1 cellular context compared by ENCODE assay signal in the genomic region with DNA sequence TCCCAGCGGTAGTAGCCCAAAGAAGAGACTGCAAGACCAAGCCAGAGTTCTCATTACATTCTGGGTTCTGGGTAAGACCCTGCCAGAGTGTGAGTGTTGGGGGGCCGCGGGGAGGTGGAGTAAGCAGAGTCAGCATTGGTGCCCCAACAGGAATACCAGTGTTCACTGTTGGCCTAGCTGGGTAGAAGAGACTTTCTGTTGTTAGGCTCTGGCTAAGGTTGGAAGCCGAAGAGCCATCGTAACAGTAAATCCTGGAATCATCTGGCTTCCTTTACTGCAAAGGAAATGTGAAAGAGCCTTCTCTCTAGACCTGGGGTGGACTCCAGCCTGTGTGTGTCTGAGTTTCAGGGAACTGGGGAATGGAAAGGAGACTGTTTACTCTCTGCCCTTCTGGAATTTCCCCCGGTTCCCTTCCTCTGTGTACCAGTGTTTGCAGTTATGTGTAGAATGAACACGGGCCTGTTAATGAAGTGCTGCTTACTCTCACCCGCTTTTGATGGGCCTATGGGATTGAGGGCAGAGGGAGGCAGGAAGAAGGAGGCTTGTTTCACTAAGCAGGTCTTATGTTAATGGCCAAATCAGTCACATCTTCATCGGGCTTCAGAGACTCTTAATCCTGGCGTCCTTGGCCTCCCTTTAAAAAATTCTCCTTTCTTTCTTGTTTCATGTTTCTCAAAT.
A peak's percentile ranks its signal among the peaks of the same experiment; 100 is the strongest.
TF ChIP-seq lines count a peak whose summit lies in the region.

No MANE protein-coding gene starts in this region.

TF ChIP-seq in HepG2, 621 proteins besides CTCF, POLR2A, EP300 and RAD21 (continued from another document and continues in another):
- TF ChIP-seq ZNF230 (CRISPR knock-in tag; IDR thresholded peaks at IDR 0.05) (peak; percentile 90; the same call in 1 of the 2 replicates), NFIC (IDR thresholded peaks at IDR 0.05; ENCODE audit: low read length) (peak; percentile 56; the same call in 1 of the 2 replicates), ZNF660 (CRISPR knock-in tag; IDR thresholded peaks at IDR 0.05; ENCODE audit: borderline replicate concordance, low read depth) (no peak), GATA4 (IDR thresholded peaks at IDR 0.05; ENCODE audit: borderline replicate concordance, low read depth) (peak; percentile 61; the same call in 1 of the 2 replicates), TOPORS (CRISPR knock-in tag; IDR thresholded peaks at IDR 0.05) (peak; percentile 39; the same call in 1 of the 2 replicates), ZNF761 (CRISPR knock-in tag; conservative IDR thresholded peaks at IDR 0.05) (peak; percentile 93), ZNF720 (CRISPR knock-in tag; IDR thresholded peaks at IDR 0.05) (no peak), ZNF562 (CRISPR knock-in tag; IDR thresholded peaks at IDR 0.05; ENCODE audit: borderline replicate concordance) (no peak), ZNF160 (CRISPR knock-in tag; IDR thresholded peaks at IDR 0.05) (peak; percentile 87; the same call in 1 of the 2 replicates), ZMYM2 (CRISPR knock-in tag; IDR thresholded peaks at IDR 0.05) (no peak), ZNF790 (CRISPR knock-in tag; IDR thresholded peaks at IDR 0.05; ENCODE audit: borderline replicate concordance) (no peak), FOXC1 (CRISPR knock-in tag; IDR thresholded peaks at IDR 0.05; ENCODE audit: borderline replicate concordance) (peak; percentile 55; the same call in 1 of the 2 replicates), ZNF225 (CRISPR knock-in tag; IDR thresholded peaks at IDR 0.05) (no peak), SAFB2 (CRISPR knock-in tag; IDR thresholded peaks at IDR 0.05; ENCODE audit: borderline replicate concordance, low read depth) (peak; percentile 17; the same call in 1 of the 2 replicates), ZBTB38 (CRISPR knock-in tag; IDR thresholded peaks at IDR 0.05) (peak; percentile 59; the same call in 1 of the 2 replicates), AHR (CRISPR knock-in tag; IDR thresholded peaks at IDR 0.05) (no peak), ZNF143 (CRISPR knock-in tag; IDR thresholded peaks at IDR 0.05) (peak; percentile 59; the same call in 1 of the 2 replicates), ZNF557 (CRISPR knock-in tag; IDR thresholded peaks at IDR 0.05) (no peak), ZBTB20 (CRISPR knock-in tag; IDR thresholded peaks at IDR 0.05; ENCODE audit: borderline replicate concordance, low read depth) (peak; percentile 78), PHB2 (IDR thresholded peaks at IDR 0.05; ENCODE audit: partially characterized antibody) (no peak), JUN (CRISPR knock-in tag; IDR thresholded peaks at IDR 0.05) (peak; percentile 66; the same call in 1 of the 2 replicates), MXD4 (CRISPR knock-in tag; IDR thresholded peaks at IDR 0.05) (peak; percentile 33; the same call in 1 of the 2 replicates), NFKB2 (CRISPR knock-in tag; IDR thresholded peaks at IDR 0.05; ENCODE audit: borderline replicate concordance) (no peak), ZNF432 (CRISPR knock-in tag; IDR thresholded peaks at IDR 0.05; ENCODE audit: borderline replicate concordance) (no peak), POLR2AphosphoS5 (IDR thresholded peaks at IDR 0.05; ENCODE audit: low read depth, low read length) (peak; percentile 84), CEBPG (CRISPR knock-in tag; IDR thresholded peaks at IDR 0.05) (peak; percentile 39; the same call in 1 of the 2 replicates), ELF4 (CRISPR knock-in tag; IDR thresholded peaks at IDR 0.05; ENCODE audit: borderline replicate concordance) (peak; percentile 61; the same call in 1 of the 2 replicates), ZNF17 (CRISPR knock-in tag; IDR thresholded peaks at IDR 0.05) (no peak), PAWR (CRISPR knock-in tag; IDR thresholded peaks at IDR 0.05; ENCODE audit: borderline replicate concordance) (peak; percentile 53; the same call in 1 of the 2 replicates), MLLT10 (CRISPR knock-in tag; IDR thresholded peaks at IDR 0.05) (no peak), RFXANK (CRISPR knock-in tag; IDR thresholded peaks at IDR 0.05) (no peak), NR1H2 (CRISPR knock-in tag; IDR thresholded peaks at IDR 0.05; ENCODE audit: borderline replicate concordance, low read depth) (no peak), PAF1 (CRISPR knock-in tag; IDR thresholded peaks at IDR 0.05) (no peak), ZNF12 (CRISPR knock-in tag; IDR thresholded peaks at IDR 0.05) (peak; percentile 76; the same call in 1 of the 2 replicates), MAFF (IDR thresholded peaks at IDR 0.05; ENCODE audit: low read depth, low read length) (no peak)
- TF ChIP-seq, protein P1, sequence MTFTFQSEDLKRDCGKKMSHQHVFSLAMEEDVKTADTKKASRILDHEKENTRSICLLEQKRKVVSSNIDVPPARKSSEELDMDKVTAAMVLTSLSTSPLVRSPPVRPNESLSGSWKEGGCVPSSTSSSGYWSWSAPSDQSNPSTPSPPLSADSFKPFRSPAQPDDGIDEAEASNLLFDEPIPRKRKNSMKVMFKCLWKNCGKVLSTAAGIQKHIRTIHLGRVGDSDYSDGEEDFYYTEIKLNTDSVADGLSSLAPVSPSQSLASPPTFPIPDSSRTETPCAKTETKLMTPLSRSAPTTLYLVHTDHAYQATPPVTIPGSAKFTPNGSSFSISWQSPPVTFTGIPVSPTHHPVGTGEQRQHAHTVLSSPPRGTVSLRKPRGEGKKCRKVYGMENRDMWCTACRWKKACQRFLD (CRISPR knock-in tag; IDR thresholded peaks at IDR 0.05; ENCODE audit: borderline replicate concordance), result peak; percentile 45; the same call in 1 of the 2 replicates
- TF ChIP-seq, protein P2, sequence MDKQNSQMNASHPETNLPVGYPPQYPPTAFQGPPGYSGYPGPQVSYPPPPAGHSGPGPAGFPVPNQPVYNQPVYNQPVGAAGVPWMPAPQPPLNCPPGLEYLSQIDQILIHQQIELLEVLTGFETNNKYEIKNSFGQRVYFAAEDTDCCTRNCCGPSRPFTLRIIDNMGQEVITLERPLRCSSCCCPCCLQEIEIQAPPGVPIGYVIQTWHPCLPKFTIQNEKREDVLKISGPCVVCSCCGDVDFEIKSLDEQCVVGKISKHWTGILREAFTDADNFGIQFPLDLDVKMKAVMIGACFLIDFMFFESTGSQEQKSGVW (CRISPR knock-in tag; IDR thresholded peaks at IDR 0.05; ENCODE audit: borderline replicate concordance), result no peak
- TF ChIP-seq, protein P3, sequence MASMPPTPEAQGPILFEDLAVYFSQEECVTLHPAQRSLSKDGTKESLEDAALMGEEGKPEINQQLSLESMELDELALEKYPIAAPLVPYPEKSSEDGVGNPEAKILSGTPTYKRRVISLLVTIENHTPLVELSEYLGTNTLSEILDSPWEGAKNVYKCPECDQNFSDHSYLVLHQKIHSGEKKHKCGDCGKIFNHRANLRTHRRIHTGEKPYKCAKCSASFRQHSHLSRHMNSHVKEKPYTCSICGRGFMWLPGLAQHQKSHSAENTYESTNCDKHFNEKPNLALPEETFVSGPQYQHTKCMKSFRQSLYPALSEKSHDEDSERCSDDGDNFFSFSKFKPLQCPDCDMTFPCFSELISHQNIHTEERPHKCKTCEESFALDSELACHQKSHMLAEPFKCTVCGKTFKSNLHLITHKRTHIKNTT (CRISPR knock-in tag; IDR thresholded peaks at IDR 0.05), result no peak
- TF ChIP-seq, protein P4, sequence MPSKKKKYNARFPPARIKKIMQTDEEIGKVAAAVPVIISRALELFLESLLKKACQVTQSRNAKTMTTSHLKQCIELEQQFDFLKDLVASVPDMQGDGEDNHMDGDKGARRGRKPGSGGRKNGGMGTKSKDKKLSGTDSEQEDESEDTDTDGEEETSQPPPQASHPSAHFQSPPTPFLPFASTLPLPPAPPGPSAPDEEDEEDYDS (CRISPR knock-in tag; IDR thresholded peaks at IDR 0.05), result peak; percentile 71
- TF ChIP-seq, protein P5, sequence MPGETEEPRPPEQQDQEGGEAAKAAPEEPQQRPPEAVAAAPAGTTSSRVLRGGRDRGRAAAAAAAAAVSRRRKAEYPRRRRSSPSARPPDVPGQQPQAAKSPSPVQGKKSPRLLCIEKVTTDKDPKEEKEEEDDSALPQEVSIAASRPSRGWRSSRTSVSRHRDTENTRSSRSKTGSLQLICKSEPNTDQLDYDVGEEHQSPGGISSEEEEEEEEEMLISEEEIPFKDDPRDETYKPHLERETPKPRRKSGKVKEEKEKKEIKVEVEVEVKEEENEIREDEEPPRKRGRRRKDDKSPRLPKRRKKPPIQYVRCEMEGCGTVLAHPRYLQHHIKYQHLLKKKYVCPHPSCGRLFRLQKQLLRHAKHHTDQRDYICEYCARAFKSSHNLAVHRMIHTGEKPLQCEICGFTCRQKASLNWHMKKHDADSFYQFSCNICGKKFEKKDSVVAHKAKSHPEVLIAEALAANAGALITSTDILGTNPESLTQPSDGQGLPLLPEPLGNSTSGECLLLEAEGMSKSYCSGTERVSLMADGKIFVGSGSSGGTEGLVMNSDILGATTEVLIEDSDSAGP (CRISPR knock-in tag; IDR thresholded peaks at IDR 0.05; ENCODE audit: borderline replicate concordance), result no peak
- TF ChIP-seq, protein P6, sequence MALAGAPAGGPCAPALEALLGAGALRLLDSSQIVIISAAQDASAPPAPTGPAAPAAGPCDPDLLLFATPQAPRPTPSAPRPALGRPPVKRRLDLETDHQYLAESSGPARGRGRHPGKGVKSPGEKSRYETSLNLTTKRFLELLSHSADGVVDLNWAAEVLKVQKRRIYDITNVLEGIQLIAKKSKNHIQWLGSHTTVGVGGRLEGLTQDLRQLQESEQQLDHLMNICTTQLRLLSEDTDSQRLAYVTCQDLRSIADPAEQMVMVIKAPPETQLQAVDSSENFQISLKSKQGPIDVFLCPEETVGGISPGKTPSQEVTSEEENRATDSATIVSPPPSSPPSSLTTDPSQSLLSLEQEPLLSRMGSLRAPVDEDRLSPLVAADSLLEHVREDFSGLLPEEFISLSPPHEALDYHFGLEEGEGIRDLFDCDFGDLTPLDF (CRISPR knock-in tag; IDR thresholded peaks at IDR 0.05), result no peak; the same call in 1 of the 2 replicates
- TF ChIP-seq, protein P7, sequence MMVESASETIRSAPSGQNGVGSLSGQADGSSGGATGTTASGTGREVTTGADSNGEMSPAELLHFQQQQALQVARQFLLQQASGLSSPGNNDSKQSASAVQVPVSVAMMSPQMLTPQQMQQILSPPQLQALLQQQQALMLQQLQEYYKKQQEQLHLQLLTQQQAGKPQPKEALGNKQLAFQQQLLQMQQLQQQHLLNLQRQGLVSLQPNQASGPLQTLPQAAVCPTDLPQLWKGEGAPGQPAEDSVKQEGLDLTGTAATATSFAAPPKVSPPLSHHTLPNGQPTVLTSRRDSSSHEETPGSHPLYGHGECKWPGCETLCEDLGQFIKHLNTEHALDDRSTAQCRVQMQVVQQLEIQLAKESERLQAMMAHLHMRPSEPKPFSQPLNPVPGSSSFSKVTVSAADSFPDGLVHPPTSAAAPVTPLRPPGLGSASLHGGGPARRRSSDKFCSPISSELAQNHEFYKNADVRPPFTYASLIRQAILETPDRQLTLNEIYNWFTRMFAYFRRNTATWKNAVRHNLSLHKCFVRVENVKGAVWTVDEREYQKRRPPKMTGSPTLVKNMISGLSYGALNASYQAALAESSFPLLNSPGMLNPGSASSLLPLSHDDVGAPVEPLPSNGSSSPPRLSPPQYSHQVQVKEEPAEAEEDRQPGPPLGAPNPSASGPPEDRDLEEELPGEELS (CRISPR knock-in tag; IDR thresholded peaks at IDR 0.05), result peak; percentile 96
- TF ChIP-seq, protein P8, sequence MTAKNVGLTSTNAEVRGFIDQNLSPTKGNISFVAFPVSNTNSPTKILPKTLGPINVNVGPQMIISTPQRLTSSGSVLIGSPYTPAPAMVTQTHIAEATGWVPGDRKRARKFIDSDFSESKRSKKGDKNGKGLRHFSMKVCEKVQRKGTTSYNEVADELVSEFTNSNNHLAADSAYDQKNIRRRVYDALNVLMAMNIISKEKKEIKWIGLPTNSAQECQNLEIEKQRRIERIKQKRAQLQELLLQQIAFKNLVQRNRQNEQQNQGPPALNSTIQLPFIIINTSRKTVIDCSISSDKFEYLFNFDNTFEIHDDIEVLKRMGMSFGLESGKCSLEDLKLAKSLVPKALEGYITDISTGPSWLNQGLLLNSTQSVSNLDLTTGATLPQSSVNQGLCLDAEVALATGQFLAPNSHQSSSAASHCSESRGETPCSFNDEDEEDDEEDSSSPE (CRISPR knock-in tag; IDR thresholded peaks at IDR 0.05), result no peak; the same call in 1 of the 2 replicates
- TF ChIP-seq, protein P9, sequence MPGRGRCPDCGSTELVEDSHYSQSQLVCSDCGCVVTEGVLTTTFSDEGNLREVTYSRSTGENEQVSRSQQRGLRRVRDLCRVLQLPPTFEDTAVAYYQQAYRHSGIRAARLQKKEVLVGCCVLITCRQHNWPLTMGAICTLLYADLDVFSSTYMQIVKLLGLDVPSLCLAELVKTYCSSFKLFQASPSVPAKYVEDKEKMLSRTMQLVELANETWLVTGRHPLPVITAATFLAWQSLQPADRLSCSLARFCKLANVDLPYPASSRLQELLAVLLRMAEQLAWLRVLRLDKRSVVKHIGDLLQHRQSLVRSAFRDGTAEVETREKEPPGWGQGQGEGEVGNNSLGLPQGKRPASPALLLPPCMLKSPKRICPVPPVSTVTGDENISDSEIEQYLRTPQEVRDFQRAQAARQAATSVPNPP (CRISPR knock-in tag; IDR thresholded peaks at IDR 0.05), result peak; percentile 70; the same call in 1 of the 2 replicates
- TF ChIP-seq, protein P10, sequence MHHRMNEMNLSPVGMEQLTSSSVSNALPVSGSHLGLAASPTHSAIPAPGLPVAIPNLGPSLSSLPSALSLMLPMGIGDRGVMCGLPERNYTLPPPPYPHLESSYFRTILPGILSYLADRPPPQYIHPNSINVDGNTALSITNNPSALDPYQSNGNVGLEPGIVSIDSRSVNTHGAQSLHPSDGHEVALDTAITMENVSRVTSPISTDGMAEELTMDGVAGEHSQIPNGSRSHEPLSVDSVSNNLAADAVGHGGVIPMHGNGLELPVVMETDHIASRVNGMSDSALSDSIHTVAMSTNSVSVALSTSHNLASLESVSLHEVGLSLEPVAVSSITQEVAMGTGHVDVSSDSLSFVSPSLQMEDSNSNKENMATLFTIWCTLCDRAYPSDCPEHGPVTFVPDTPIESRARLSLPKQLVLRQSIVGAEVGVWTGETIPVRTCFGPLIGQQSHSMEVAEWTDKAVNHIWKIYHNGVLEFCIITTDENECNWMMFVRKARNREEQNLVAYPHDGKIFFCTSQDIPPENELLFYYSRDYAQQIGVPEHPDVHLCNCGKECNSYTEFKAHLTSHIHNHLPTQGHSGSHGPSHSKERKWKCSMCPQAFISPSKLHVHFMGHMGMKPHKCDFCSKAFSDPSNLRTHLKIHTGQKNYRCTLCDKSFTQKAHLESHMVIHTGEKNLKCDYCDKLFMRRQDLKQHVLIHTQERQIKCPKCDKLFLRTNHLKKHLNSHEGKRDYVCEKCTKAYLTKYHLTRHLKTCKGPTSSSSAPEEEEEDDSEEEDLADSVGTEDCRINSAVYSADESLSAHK (CRISPR knock-in tag; IDR thresholded peaks at IDR 0.05; ENCODE audit: borderline replicate concordance), result no peak
- TF ChIP-seq, protein P11, sequence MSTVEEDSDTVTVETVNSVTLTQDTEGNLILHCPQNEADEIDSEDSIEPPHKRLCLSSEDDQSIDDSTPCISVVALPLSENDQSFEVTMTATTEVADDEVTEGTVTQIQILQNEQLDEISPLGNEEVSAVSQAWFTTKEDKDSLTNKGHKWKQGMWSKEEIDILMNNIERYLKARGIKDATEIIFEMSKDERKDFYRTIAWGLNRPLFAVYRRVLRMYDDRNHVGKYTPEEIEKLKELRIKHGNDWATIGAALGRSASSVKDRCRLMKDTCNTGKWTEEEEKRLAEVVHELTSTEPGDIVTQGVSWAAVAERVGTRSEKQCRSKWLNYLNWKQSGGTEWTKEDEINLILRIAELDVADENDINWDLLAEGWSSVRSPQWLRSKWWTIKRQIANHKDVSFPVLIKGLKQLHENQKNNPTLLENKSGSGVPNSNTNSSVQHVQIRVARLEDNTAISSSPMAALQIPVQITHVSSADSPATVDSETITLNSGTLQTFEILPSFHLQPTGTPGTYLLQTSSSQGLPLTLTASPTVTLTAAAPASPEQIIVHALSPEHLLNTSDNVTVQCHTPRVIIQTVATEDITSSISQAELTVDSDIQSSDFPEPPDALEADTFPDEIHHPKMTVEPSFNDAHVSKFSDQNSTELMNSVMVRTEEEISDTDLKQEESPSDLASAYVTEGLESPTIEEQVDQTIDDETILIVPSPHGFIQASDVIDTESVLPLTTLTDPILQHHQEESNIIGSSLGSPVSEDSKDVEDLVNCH (CRISPR knock-in tag; IDR thresholded peaks at IDR 0.05), result 0 out of 2 replicates have a peak, but pooled peaks have one; percentile 39
